20 cellular contexts compared by ENCODE assay signal in genomic region chr1:187481581-187482148, GRCh38.
DNase-seq lines count a peak whose midpoint lies in the region; ATAC-seq and TF ChIP-seq lines count a peak whose summit lies in the region.
"Had no signal": no experiment of that assay in that cellular context is flagged by ENCODE, and none has a peak within 500 bp of the region (broad histone marks: within the 10 kb centered on the region; RNA-seq: fewer than 3 reads in every experiment).

No MANE protein-coding gene starts in this region.

- no peak overlapping the region for H3K27ac Mint-ChIP-seq in WTC11
- H3K27ac Mint-ChIP-seq: B cell; CD14-positive monocyte; CD8-positive, alpha-beta memory T cell; T-cell had no signal

- peaks cover 8% of the 10 kb centered on the region for H3K9me3 Mint-ChIP-seq in WTC11

- no peaks in the 10 kb centered on the region for H3K4me1 ChIP-seq in mucosa of descending colon (ENCODE audit: low read depth)

- no peak overlapping the region for H3K4me3 ChIP-seq in mucosa of descending colon

- CTCF ChIA-PET in WTC11 (lab: Charles Lee) = no interaction called here

- intact Hi-C loops in sciatic nerve (cut with DNase I) (no loop called here), mucosa of descending colon (cut with DNase I, micrococcal nuclease) (no loop called here)

- TF ChIP-seq CTCF in WTC11 (IDR thresholded peaks at IDR 0.05) (no peak), mucosa of descending colon (IDR thresholded peaks at IDR 0.05) (no peak)

- H3K36me3 Mint-ChIP-seq in WTC11 = no peaks in the 10 kb centered on the region
- H3K36me3 Mint-ChIP-seq: CD14-positive monocyte; CD8-positive, alpha-beta memory T cell; T-cell had no signal

- peaks cover 9% of the 10 kb centered on the region for H3K9me3 ChIP-seq in mucosa of descending colon

- no peaks in the 10 kb centered on the region for H3K36me3 ChIP-seq in mucosa of descending colon (ENCODE audit: low read depth)

- no peaks in the 10 kb centered on the region for H3K27me3 Mint-ChIP-seq in WTC11 (ENCODE audit: low read depth)
- H3K27me3 Mint-ChIP-seq: B cell; CD8-positive, alpha-beta memory T cell; T-cell had no signal

- peak; percentile 31 for DNase-seq in RPMI7951 (ENCODE audit: low read depth)
- DNase-seq in foreskin melanocyte = peak; percentile 92
- no peak for DNase-seq in sciatic nerve (ENCODE audit: low spot score)
- no peak for DNase-seq in WTC11 (ENCODE audit: low spot score)
- DNase-seq in NCI-H2029 treated with DMSO at 0.1 percent for 48 hours (lab: John Stamatoyannopoulos, UW) = no peak
- DNase-seq in mucosa of descending colon = no peak
- DNase-seq: Calu3; CD8-positive, alpha-beta memory T cell; DMS153; DND-41; KBM-7; NCI-H1694; NCI-H2081; NCI-H2227 treated with DMSO at 0.1 percent for 48 hours; NCI-H526 treated with DMSO at 0.1 percent for 48 hours; SIG-M5; T-cell had no signal

- ATAC-seq in SK-N-SH treated with all-trans-retinoic acid at 6 μM for 48 hours = peak; percentile 32; the same call in 1 of the 3 replicates
- ATAC-seq in sciatic nerve = peak; percentile 86
- no peak for ATAC-seq in WTC11
- no peak for ATAC-seq in mucosa of descending colon
- ATAC-seq: T-cell had no signal

- H3K4me1 Mint-ChIP-seq in WTC11 = peaks cover 22% of the 10 kb centered on the region
- H3K4me1 Mint-ChIP-seq: B cell; CD14-positive monocyte; CD8-positive, alpha-beta memory T cell; T-cell had no signal

- POLR2A ChIA-PET in WTC11 (lab: Charles Lee) = interaction anchor here (0.6 to 0.7 kb wide), 2 partner anchors 220 to 372 kb away, joined by 3 read pairs; no protein-coding TSS in a partner anchor

- no peak overlapping the region for H3K4me3 Mint-ChIP-seq in WTC11
- H3K4me3 Mint-ChIP-seq: B cell; CD14-positive monocyte; CD8-positive, alpha-beta memory T cell; T-cell had no signal

TF ChIP-seq in SK-N-SH treated with all-trans-retinoic acid at 6 μM for 48 hours, 23 proteins besides CTCF, POLR2A, EP300 and RAD21 (continues in another document):
- TF ChIP-seq TOX (CRISPR knock-in tag; IDR thresholded peaks at IDR 0.05; ENCODE audit: borderline replicate concordance) (no peak), SNAI2 (CRISPR knock-in tag; IDR thresholded peaks at IDR 0.05) (no peak), ZNF565 (CRISPR knock-in tag; conservative IDR thresholded peaks at IDR 0.05; ENCODE audit: low read depth) (no peak), ZNF8 (CRISPR knock-in tag; IDR thresholded peaks at IDR 0.05) (no peak), ZFP30 (CRISPR knock-in tag; IDR thresholded peaks at IDR 0.05) (no peak), ARNTL (CRISPR knock-in tag; IDR thresholded peaks at IDR 0.05; ENCODE audit: borderline replicate concordance, low read depth) (no peak), PATZ1 (CRISPR knock-in tag; IDR thresholded peaks at IDR 0.05; ENCODE audit: borderline replicate concordance) (0 out of 2 replicates have a peak, but pooled peaks have one; percentile 67), ZNF70 (CRISPR knock-in tag; IDR thresholded peaks at IDR 0.05) (no peak), ZFP3 (CRISPR knock-in tag; IDR thresholded peaks at IDR 0.05) (no peak), CREB5 (CRISPR knock-in tag; IDR thresholded peaks at IDR 0.05; ENCODE audit: low read depth) (peak; percentile 72; the same call in 1 of the 2 replicates), TCF4 (CRISPR knock-in tag; IDR thresholded peaks at IDR 0.05; ENCODE audit: borderline replicate concordance) (peak; percentile 84), CSDC2 (CRISPR knock-in tag; IDR thresholded peaks at IDR 0.05) (no peak), RARB (CRISPR knock-in tag; IDR thresholded peaks at IDR 0.05) (no peak), OSR1 (CRISPR knock-in tag; IDR thresholded peaks at IDR 0.05) (no peak), BACH2 (CRISPR knock-in tag; IDR thresholded peaks at IDR 0.05; ENCODE audit: borderline replicate concordance) (no peak)

TF ChIP-seq in WTC11, 78 proteins besides CTCF, POLR2A, EP300 and RAD21:
- TF ChIP-seq, protein P1, sequence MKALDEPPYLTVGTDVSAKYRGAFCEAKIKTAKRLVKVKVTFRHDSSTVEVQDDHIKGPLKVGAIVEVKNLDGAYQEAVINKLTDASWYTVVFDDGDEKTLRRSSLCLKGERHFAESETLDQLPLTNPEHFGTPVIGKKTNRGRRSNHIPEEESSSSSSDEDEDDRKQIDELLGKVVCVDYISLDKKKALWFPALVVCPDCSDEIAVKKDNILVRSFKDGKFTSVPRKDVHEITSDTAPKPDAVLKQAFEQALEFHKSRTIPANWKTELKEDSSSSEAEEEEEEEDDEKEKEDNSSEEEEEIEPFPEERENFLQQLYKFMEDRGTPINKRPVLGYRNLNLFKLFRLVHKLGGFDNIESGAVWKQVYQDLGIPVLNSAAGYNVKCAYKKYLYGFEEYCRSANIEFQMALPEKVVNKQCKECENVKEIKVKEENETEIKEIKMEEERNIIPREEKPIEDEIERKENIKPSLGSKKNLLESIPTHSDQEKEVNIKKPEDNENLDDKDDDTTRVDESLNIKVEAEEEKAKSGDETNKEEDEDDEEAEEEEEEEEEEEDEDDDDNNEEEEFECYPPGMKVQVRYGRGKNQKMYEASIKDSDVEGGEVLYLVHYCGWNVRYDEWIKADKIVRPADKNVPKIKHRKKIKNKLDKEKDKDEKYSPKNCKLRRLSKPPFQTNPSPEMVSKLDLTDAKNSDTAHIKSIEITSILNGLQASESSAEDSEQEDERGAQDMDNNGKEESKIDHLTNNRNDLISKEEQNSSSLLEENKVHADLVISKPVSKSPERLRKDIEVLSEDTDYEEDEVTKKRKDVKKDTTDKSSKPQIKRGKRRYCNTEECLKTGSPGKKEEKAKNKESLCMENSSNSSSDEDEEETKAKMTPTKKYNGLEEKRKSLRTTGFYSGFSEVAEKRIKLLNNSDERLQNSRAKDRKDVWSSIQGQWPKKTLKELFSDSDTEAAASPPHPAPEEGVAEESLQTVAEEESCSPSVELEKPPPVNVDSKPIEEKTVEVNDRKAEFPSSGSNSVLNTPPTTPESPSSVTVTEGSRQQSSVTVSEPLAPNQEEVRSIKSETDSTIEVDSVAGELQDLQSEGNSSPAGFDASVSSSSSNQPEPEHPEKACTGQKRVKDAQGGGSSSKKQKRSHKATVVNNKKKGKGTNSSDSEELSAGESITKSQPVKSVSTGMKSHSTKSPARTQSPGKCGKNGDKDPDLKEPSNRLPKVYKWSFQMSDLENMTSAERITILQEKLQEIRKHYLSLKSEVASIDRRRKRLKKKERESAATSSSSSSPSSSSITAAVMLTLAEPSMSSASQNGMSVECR (CRISPR knock-in tag; IDR thresholded peaks at IDR 0.05; ENCODE audit: borderline replicate concordance) = no peak
- TF ChIP-seq ATF2 (CRISPR knock-in tag; IDR thresholded peaks at IDR 0.05; ENCODE audit: borderline replicate concordance, low read depth) = no peak
- TF ChIP-seq CREB1 (CRISPR knock-in tag; IDR thresholded peaks at IDR 0.05) = no peak
- no peak for TF ChIP-seq AR (CRISPR knock-in tag; IDR thresholded peaks at IDR 0.05)
- no peak for TF ChIP-seq TEAD1 (CRISPR knock-in tag; IDR thresholded peaks at IDR 0.05)
- no peak for TF ChIP-seq IRF2 (CRISPR knock-in tag; IDR thresholded peaks at IDR 0.05; ENCODE audit: borderline replicate concordance, low read depth)
TF ChIP-seq in WTC11: peak in this region for 0.

Comparison
In these comparisons a context has a peak if more than half of its experiments do, and no peak if none do; other contexts are left out.
1. DNase-seq: peak in RPMI7951 (single experiment) and foreskin melanocyte (single experiment); none in sciatic nerve (single experiment), WTC11 (single experiment), NCI-H2029 treated with DMSO at 0.1 percent for 48 hours (single experiment) and mucosa of descending colon (0 of 3).
2. ATAC-seq: peak in SK-N-SH treated with all-trans-retinoic acid at 6 μM for 48 hours (single experiment) and sciatic nerve (single experiment); none in WTC11 (single experiment) and mucosa of descending colon (single experiment).